8 cellular contexts compared by ENCODE assay signal in the genomic region with DNA sequence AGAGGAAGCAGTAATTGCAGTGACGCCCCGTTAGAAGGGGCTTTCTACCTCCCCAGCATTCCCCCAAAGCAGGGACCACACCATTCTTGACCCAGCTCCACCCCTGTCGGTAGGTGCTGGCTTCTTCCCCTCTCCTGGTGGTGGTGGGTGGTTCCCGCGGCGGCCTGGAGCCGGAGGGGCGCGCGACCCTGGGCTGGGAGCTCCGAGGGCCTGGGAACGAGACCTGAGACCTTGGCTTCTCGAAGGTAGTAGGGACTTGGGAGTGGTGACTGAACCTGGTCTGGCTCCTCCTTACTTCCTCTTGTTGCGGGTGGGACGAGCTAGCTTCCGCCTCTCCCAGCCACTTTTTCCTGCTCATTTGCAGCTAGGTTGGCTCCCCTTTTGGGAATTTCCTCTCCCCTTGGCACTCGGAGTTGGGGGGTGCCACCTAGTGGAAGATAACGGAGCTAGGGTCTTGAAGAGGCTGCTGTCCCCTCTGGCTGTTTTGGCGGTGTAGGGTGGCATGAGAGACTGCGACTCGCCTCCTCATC. TPM values are rescaled to one million over a fixed set of nuclear protein-coding genes. Genes with fewer than 3 reads are reported as not detected.
DNase-seq lines count a peak whose midpoint lies in the region; ATAC-seq and TF ChIP-seq lines count a peak whose summit lies in the region.

No MANE protein-coding gene starts in this region.

- peak overlapping the region; percentile 55 for H3K27ac ChIP-seq in 22Rv1
- no peak overlapping the region for H3K27ac ChIP-seq in HUES6 (ENCODE audit: low read depth, low read length)
- H3K27ac ChIP-seq in Peyer's patch, result peak overlapping the region; percentile 81 to 87 (median 87)
- peak overlapping the region; percentile 86 for H3K27ac ChIP-seq in angular gyrus (ENCODE audit: low read depth, low read length)
- peak overlapping the region; percentile 66 to 94 (median 90) for H3K27ac ChIP-seq in heart right ventricle
- H3K27ac ChIP-seq in ovary, result peak overlapping the region; percentile 73 to 78

- H3K27me3 ChIP-seq in HUES6 (ENCODE audit: control insufficient read depth, insufficient read depth, low read length) (peaks cover 3% of the 10 kb centered on the region; the same call in 1 of the 2 replicates), Peyer's patch (no peaks in the 10 kb centered on the region), heart right ventricle (no peaks in the 10 kb centered on the region), ovary (no peaks in the 10 kb centered on the region)

- no peak for TF ChIP-seq EP300 in ovary (IDR thresholded peaks at IDR 0.05)

- peak; percentile 54 for DNase-seq in GM10266 (ENCODE audit: extremely low spot score)
- peak; percentile 64 to 85 (median 82) for DNase-seq in Peyer's patch
- DNase-seq in heart right ventricle, result peak in 1 of 2 donors; percentile 68
- peak in 4 of 5 donors; percentile 51 to 62 (median 58) for DNase-seq in ovary

- peak overlapping the region; percentile 60 for H3K9ac ChIP-seq in HUES6 (ENCODE audit: low read length)

- ATAC-seq in heart right ventricle (peak; percentile 16 to 69 (median 32)), GM18519 (IDR thresholded peaks at IDR 0.05; ENCODE audit: low FRiP score, unreplicated experiment) (no peak)

- TF ChIP-seq CTCF in 22Rv1 (IDR thresholded peaks at IDR 0.05) (no peak; the same call in 1 of the 2 replicates), GM10266 (IDR thresholded peaks at IDR 0.05; ENCODE audit: control insufficient read depth, insufficient read depth, low read depth, missing control alignments) (peak; percentile 77), Peyer's patch (IDR thresholded peaks at IDR 0.05) (peak; percentile 22 to 76 (median 34)), heart right ventricle (IDR thresholded peaks at IDR 0.05) (peak in 8 of 9 donors; percentile 12 to 62 (median 51)), ovary (IDR thresholded peaks at IDR 0.05) (peak in 2 of 3 donors; percentile 15 to 36)

- H3K4me3 ChIP-seq in HUES6 (ENCODE audit: low read depth, low read length), result peak overlapping the region; percentile 78
- peak overlapping the region; percentile 82 to 96 (median 85) for H3K4me3 ChIP-seq in Peyer's patch
- peak overlapping the region; percentile 50 to 90 (median 82) for H3K4me3 ChIP-seq in heart right ventricle
- H3K4me3 ChIP-seq in ovary, result peak overlapping the region; percentile 55

- WGBS in heart right ventricle, 2 donors, result 3% methylated on average over 21 of the region's 21 CpGs
- 2 to 3% (median 2%) methylated on average over 21 of the region's 21 CpGs for WGBS in ovary, 3 donors

- H3K36me3 ChIP-seq in HUES6 (ENCODE audit: control insufficient read depth, insufficient read depth, low read length), result no peaks in the 10 kb centered on the region
- peaks cover 0 to 19% (median 0%) of the 10 kb centered on the region in 3 donors for H3K36me3 ChIP-seq in Peyer's patch
- peaks cover 0 to 20% (median 5%) of the 10 kb centered on the region in 9 donors for H3K36me3 ChIP-seq in heart right ventricle
- H3K36me3 ChIP-seq in ovary, result no peaks in the 10 kb centered on the region

- no peaks in the 10 kb centered on the region for H3K9me3 ChIP-seq in HUES6 (ENCODE audit: control insufficient read depth, insufficient read depth, low read depth, low read length)
- H3K9me3 ChIP-seq in Peyer's patch, result no peaks in the 10 kb centered on the region
- no peaks in the 10 kb centered on the region for H3K9me3 ChIP-seq in heart right ventricle
- no peaks in the 10 kb centered on the region for H3K9me3 ChIP-seq in ovary

- no peak for TF ChIP-seq POLR2A in Peyer's patch (IDR thresholded peaks at IDR 0.05)
- TF ChIP-seq POLR2A in ovary (IDR thresholded peaks at IDR 0.05), result no peak

- intact Hi-C loops in heart right ventricle (cut with DNase I) (loop anchor here in 4 of 10 donors (5.0 kb wide), 2 partner anchors 133 to 203 kb away; a partner anchor contains a TSS), ovary (cut with DNase I) (no loop called here)

- H3K4me1 ChIP-seq in HUES6 (ENCODE audit: control insufficient read depth, insufficient read depth, low read length), result peaks cover 5% of the 10 kb centered on the region
- H3K4me1 ChIP-seq in Peyer's patch, result peaks cover 0 to 20% (median 11%) of the 10 kb centered on the region in 4 donors
- peaks cover 0 to 52% (median 16%) of the 10 kb centered on the region in 9 donors for H3K4me1 ChIP-seq in heart right ventricle
- peaks cover 5% of the 10 kb centered on the region for H3K4me1 ChIP-seq in ovary (ENCODE audit: insufficient read depth)

RNA-seq across cellular contexts. Expression of a gene that starts 0.5 kb away (rescaled TPM):
- total RNA-seq in Peyer's patch, result 100 to 1,000 TPM; 145 to 678 (median 492) TPM
- total RNA-seq in heart right ventricle, result 100 to 1,000 TPM; 113 to 303 (median 154) TPM
- polyA plus RNA-seq in heart right ventricle, result 100 to 1,000 TPM in 1 of 2 donors, 10 to 100 TPM in 1; 41.5 to 103 TPM
- 100 to 1,000 TPM in 4 of 7 donors, 10 to 100 TPM in 3; 79.7 to 173 (median 112) TPM for total RNA-seq in ovary
- polyA plus RNA-seq in ovary, result 10 to 100 TPM; 70.6 to 86.5 TPM

RNA-seq across cellular contexts. Expression of a gene that starts 18.1 kb away (rescaled TPM):
- total RNA-seq in Peyer's patch (1 to 10 TPM in 1 of 4 donors, under 1 TPM in 2, not detected in 1; 0.27 to 5.0 (median 0.88) TPM), heart right ventricle (under 1 TPM; 0.25 to 0.95 (median 0.46) TPM), ovary (10 to 100 TPM in 6 of 7 donors, 1 to 10 TPM in 1; 8.5 to 23.7 (median 11.5) TPM)
- polyA plus RNA-seq in heart right ventricle (under 1 TPM; 0.29 to 0.57 TPM), ovary (1 to 10 TPM in 1 of 2 donors, under 1 TPM in 1; 0.17 to 3.6 TPM)

RNA-seq across cellular contexts. Expression of a gene that starts 20.9 kb away (rescaled TPM):
- 100 to 1,000 TPM in 3 of 4 donors, 10 to 100 TPM in 1; 97.7 to 155 (median 129) TPM for total RNA-seq in Peyer's patch
- 10 to 100 TPM; 36.3 to 54.7 (median 43.1) TPM for total RNA-seq in heart right ventricle
- 100 to 1,000 TPM in 1 of 2 donors, 10 to 100 TPM in 1; 81.8 to 105 TPM for polyA plus RNA-seq in heart right ventricle
- 100 to 1,000 TPM in 1 of 7 donors, 10 to 100 TPM in 6; 47.7 to 111 (median 64.0) TPM for total RNA-seq in ovary
- 10 to 100 TPM; 15.9 to 46.1 TPM for polyA plus RNA-seq in ovary

RNA-seq across cellular contexts. Expression of a gene that starts 37.2 kb away (rescaled TPM):
- 10 to 100 TPM in 1 of 4 donors, 1 to 10 TPM in 2, under 1 TPM in 1; 0.88 to 14.9 (median 3.8) TPM for total RNA-seq in Peyer's patch
- total RNA-seq in heart right ventricle, result 1 to 10 TPM in 4 of 10 donors, under 1 TPM in 5, not detected in 1; 0.15 to 1.9 (median 0.69) TPM
- under 1 TPM in 1 of 2 donors, not detected in 1; 0.38 TPM for polyA plus RNA-seq in heart right ventricle
- total RNA-seq in ovary, result 1 to 10 TPM in 3 of 7 donors, under 1 TPM in 4; 0.24 to 5.4 (median 0.69) TPM
- 1 to 10 TPM; 1.9 to 2.1 TPM for polyA plus RNA-seq in ovary

RNA-seq across cellular contexts. Expression of a gene that starts 43.9 kb away (rescaled TPM):
- total RNA-seq in Peyer's patch, result 1 to 10 TPM in 1 of 4 donors, not detected in 3; 2.5 TPM
- total RNA-seq in heart right ventricle, result 1 to 10 TPM in 1 of 10 donors, under 1 TPM in 8, not detected in 1; 0.18 to 1.2 (median 0.62) TPM
- 1 to 10 TPM in 1 of 2 donors, under 1 TPM in 1; 0.30 to 1.2 TPM for polyA plus RNA-seq in heart right ventricle
- total RNA-seq in ovary, result 1 to 10 TPM in 6 of 7 donors, under 1 TPM in 1; 0.60 to 5.2 (median 2.2) TPM
- 1 to 10 TPM in 1 of 2 donors, under 1 TPM in 1; 0.88 to 1.6 TPM for polyA plus RNA-seq in ovary
